Comparison of ENCODE assay signal across 1 cellular context in the genomic region with DNA sequence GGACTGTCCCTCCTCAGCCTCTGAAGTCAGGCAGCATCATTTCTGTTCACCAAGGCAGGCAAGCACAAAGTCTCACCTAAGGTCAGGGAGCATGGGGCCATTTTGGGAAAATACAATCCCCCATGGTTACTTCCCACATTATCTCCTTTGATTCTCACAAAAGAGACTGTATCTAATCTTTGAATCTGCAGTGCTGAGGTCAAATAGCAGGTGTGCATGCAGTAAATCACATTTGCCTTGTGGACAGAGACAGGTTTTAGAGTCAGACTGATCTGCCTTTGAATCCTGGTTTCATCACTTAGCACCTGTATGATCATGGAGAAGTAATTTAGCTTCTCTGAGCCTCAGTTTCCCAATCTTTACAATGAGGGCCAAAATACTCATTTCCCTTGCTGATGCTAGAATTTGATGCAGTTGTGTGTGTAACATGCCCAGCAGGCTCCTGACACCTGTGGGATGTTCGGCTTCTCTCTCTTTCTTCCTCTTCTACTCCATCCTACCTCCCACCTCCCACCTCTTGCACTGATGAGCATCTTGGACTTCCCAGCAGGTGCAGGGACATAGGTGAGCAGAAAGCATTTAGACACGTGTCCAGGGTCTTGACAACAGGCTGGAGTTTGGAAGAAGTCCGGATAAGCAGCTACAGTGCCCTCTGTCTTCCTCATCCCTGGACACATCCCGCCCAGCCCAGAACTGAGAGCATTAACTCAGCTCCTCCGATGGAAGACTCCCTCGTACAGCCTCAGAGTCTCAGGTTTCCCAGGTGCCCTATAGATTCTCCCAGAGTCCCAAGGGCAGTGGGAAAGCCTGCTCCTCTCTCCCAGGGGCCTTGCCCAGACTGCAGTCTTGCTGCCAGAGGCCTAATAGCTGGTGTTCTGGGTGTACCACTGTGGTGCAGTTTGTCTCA.
TF ChIP-seq lines count a peak whose summit lies in the region.

No MANE protein-coding gene starts in this region.

TF ChIP-seq in SK-N-SH treated with all-trans-retinoic acid at 6 μM for 48 hours, 23 proteins besides CTCF, POLR2A, EP300 and RAD21 (continued from another document):
- TF ChIP-seq, protein P1, sequence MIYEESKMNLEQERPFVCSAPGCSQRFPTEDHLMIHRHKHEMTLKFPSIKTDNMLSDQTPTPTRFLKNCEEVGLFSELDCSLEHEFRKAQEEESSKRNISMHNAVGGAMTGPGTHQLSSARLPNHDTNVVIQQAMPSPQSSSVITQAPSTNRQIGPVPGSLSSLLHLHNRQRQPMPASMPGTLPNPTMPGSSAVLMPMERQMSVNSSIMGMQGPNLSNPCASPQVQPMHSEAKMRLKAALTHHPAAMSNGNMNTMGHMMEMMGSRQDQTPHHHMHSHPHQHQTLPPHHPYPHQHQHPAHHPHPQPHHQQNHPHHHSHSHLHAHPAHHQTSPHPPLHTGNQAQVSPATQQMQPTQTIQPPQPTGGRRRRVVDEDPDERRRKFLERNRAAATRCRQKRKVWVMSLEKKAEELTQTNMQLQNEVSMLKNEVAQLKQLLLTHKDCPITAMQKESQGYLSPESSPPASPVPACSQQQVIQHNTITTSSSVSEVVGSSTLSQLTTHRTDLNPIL (CRISPR knock-in tag; IDR thresholded peaks at IDR 0.05; ENCODE audit: low read depth): no peak
- no peak for TF ChIP-seq CSDC2 (CRISPR knock-in tag; IDR thresholded peaks at IDR 0.05)
- TF ChIP-seq OSR1 (CRISPR knock-in tag; IDR thresholded peaks at IDR 0.05): no peak
- TF ChIP-seq TOX (CRISPR knock-in tag; IDR thresholded peaks at IDR 0.05; ENCODE audit: borderline replicate concordance): no peak
- TF ChIP-seq ZNF565 (CRISPR knock-in tag; conservative IDR thresholded peaks at IDR 0.05; ENCODE audit: low read depth): no peak
- no peak for TF ChIP-seq ISL1 (CRISPR knock-in tag; IDR thresholded peaks at IDR 0.05)
- TF ChIP-seq ESRRG (CRISPR knock-in tag; IDR thresholded peaks at IDR 0.05): no peak
- no peak for TF ChIP-seq ZFP3 (CRISPR knock-in tag; IDR thresholded peaks at IDR 0.05)
- TF ChIP-seq, protein P2, sequence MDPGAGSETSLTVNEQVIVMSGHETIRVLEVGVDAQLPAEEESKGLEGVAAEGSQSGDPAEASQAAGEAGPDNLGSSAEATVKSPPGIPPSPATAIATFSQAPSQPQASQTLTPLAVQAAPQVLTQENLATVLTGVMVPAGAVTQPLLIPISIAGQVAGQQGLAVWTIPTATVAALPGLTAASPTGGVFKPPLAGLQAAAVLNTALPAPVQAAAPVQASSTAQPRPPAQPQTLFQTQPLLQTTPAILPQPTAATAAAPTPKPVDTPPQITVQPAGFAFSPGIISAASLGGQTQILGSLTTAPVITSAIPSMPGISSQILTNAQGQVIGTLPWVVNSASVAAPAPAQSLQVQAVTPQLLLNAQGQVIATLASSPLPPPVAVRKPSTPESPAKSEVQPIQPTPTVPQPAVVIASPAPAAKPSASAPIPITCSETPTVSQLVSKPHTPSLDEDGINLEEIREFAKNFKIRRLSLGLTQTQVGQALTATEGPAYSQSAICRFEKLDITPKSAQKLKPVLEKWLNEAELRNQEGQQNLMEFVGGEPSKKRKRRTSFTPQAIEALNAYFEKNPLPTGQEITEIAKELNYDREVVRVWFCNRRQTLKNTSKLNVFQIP (CRISPR knock-in tag; IDR thresholded peaks at IDR 0.05; ENCODE audit: borderline replicate concordance, low read depth): no peak
- TF ChIP-seq, protein P3, sequence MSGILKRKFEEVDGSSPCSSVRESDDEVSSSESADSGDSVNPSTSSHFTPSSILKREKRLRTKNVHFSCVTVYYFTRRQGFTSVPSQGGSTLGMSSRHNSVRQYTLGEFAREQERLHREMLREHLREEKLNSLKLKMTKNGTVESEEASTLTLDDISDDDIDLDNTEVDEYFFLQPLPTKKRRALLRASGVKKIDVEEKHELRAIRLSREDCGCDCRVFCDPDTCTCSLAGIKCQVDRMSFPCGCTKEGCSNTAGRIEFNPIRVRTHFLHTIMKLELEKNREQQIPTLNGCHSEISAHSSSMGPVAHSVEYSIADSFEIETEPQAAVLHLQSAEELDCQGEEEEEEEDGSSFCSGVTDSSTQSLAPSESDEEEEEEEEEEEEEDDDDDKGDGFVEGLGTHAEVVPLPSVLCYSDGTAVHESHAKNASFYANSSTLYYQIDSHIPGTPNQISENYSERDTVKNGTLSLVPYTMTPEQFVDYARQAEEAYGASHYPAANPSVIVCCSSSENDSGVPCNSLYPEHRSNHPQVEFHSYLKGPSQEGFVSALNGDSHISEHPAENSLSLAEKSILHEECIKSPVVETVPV (CRISPR knock-in tag; IDR thresholded peaks at IDR 0.05): no peak
- no peak for TF ChIP-seq ZC3H10 (CRISPR knock-in tag; IDR thresholded peaks at IDR 0.05)
- no peak for TF ChIP-seq PPARA (CRISPR knock-in tag; IDR thresholded peaks at IDR 0.05; ENCODE audit: borderline replicate concordance)
- no peak for TF ChIP-seq SNAI2 (CRISPR knock-in tag; IDR thresholded peaks at IDR 0.05)
- TF ChIP-seq GLIS3 (CRISPR knock-in tag; IDR thresholded peaks at IDR 0.05): no peak
- TF ChIP-seq ARNTL (CRISPR knock-in tag; IDR thresholded peaks at IDR 0.05; ENCODE audit: borderline replicate concordance, low read depth): no peak
- no peak for TF ChIP-seq RARB (CRISPR knock-in tag; IDR thresholded peaks at IDR 0.05)
- TF ChIP-seq BACH2 (CRISPR knock-in tag; IDR thresholded peaks at IDR 0.05; ENCODE audit: borderline replicate concordance): no peak
